8 cellular contexts compared by ENCODE assay signal in the genomic region with DNA sequence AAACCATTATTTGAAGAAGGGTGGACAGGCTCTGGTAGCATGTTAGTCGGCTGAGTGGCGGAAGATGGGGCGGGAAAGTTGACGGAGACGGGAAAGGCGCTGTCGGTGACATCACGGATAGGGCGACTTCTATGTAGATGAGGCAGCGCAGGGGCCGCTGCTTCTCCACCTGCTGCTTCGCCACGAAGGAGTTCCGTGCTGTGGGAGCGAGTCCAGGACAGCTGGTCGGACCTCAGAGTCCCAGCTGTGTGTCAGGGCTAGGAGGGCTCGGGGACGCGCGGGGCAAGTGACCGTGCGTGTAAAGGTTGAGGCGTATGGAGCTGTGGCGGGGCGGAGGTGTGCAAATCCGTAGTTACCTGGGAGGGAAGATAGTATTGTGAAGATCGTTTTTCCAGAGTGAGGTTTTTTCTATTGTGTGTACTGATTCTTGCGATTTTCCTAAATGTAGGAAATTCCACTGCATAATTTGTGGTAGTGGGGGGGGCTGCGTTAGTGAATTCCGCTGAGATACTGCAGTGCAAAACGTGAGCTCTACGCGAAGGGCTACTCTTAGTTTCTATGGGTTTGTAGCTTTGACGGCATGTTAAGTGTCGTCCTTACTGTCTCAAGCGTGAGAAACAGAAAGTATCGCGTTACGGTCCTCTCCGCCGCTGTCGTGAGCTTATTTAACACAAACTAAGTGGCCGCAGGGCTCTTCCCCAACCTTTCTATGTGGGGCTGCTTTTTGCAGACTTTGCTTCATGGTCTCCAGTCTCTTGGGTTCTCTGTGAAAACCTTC.
DNase-seq lines count a peak whose midpoint lies in the region; ATAC-seq and TF ChIP-seq lines count a peak whose summit lies in the region.

No MANE protein-coding gene starts in this region.

- H3K9ac ChIP-seq in colonic mucosa (ENCODE audit: low read depth in 2 of 2, low read length in 2 of 2): peak overlapping the region; percentile 41 to 84

- no peaks in the 10 kb centered on the region for H3K27me3 ChIP-seq in colonic mucosa

- TF ChIP-seq CTCF in colonic mucosa (IDR thresholded peaks at IDR 0.05): no peak

- H3K27ac ChIP-seq in colonic mucosa: peak overlapping the region; percentile 74

- H3K36me3 ChIP-seq in colonic mucosa: no peaks in the 10 kb centered on the region

- intact Hi-C loops in colonic mucosa (cut with DNase I): loop anchor here (10.0 kb wide), 1 partner anchor 71 kb away; no protein-coding TSS in a partner anchor

- H3K4me3 ChIP-seq in colonic mucosa: peak overlapping the region; percentile 47

- peak; percentile 91 for DNase-seq in DMS53 treated with DMSO at 0.1 percent for 48 hours (lab: John Stamatoyannopoulos, UW; ENCODE audit: unreplicated experiment)
- peak; percentile 74 to 94 (median 88) for DNase-seq in NCI-H1417 (lab: John Stamatoyannopoulos, UW)
- peak; percentile 37 for DNase-seq in activated CD4-positive, alpha-beta T cell treated with anti-CD3 and anti-CD28 coated beads for 1 hour
- peak; percentile 64 for DNase-seq in colonic mucosa
- peak; percentile 65 for DNase-seq in left lobe of liver (ENCODE audit: low spot score)
- DNase-seq in stimulated activated CD4-positive, alpha-beta T cell treated with anti-CD3 and anti-CD28 coated beads, Interleukin-2, amount 100 ng/mL, for 48 hours: peak; percentile 57 to 67

- peak; percentile 67 for ATAC-seq in GM21737 (IDR thresholded peaks at IDR 0.05; ENCODE audit: unreplicated experiment)
- ATAC-seq in left lobe of liver: peak; percentile 89
- ATAC-seq in GM21717 (IDR thresholded peaks at IDR 0.05; ENCODE audit: unreplicated experiment): no peak

- H3K4me1 ChIP-seq in colonic mucosa: no peaks in the 10 kb centered on the region

- H3K9me3 ChIP-seq in colonic mucosa: no peaks in the 10 kb centered on the region

Comparison
In these comparisons a context has a peak if more than half of its experiments do, and no peak if none do; other contexts are left out.
1. DNase-seq: peak in every context shown above with its lines; median percentile 91 in DMS53 treated with DMSO at 0.1 percent for 48 hours; 88 in NCI-H1417; 65 in left lobe of liver; 64 in colonic mucosa; 62 in stimulated activated CD4-positive, alpha-beta T cell treated with anti-CD3 and anti-CD28 coated beads, Interleukin-2, amount 100 ng/mL, for 48 hours; 37 in activated CD4-positive, alpha-beta T cell treated with anti-CD3 and anti-CD28 coated beads for 1 hour.